22 cellular contexts compared by ENCODE assay signal in the genomic region with DNA sequence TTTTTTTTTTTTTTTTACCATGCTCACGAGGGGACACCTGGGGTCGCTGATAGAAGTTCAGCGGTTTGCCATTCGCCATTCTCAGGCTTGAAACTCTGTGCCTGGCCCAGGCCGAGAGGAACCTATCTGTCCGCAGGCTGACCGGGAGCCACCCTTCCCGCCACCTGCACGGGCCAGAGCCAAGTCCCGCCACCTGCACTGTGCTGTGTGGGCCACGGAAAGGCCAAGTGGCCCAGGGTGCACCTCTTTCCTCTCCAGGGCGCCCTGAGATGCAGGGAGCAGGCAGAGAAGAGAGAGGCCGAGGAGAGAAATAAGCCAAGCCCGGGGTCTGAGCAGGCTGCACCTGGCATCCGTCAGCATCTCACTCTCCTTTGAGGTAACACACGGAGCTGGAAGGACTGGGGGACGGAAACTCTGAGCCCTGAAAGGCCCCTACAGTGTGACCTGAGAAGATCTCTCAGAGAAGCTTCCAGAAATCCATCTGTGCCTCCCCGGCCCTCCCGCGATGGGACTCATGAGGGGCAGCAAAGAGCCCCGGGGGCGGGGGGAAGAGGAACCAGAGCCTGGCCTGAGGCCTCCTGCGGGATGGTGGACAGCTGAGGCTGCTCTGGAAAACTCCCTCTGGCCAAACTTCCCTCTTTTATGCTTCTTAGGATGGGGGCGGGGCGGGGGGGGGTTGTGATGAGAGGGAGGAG. TPM values are rescaled to one million over a fixed set of nuclear protein-coding genes. Genes with fewer than 3 reads are reported as not detected.
DNase-seq lines count a peak whose midpoint lies in the region; ATAC-seq, FAIRE-seq and TF ChIP-seq lines count a peak whose summit lies in the region.
"Had no signal": no experiment of that assay in that cellular context is flagged by ENCODE, and none has a peak within 500 bp of the region (broad histone marks: within the 10 kb centered on the region; RNA-seq: fewer than 3 reads in every experiment).

No MANE protein-coding gene starts in this region.

- H3K79me2 ChIP-seq in PC-9 (ENCODE audit: low read depth): no peaks in the 10 kb centered on the region

- no peak for TF ChIP-seq POLR2A in stomach (IDR thresholded peaks at IDR 0.05)

- H3K23ac ChIP-seq in neuronal stem cell (ENCODE audit: low read depth, low read length, poor library complexity): peak overlapping the region; percentile 80

- H3K9me3 Mint-ChIP-seq in stimulated activated effector memory CD8-positive, alpha-beta T cell treated with anti-CD3 and anti-CD28 coated beads, Interleukin-12 subunit alpha, Interleukin-12 subunit beta, amount 100 ng/mL, for 72 hours: no peaks in the 10 kb centered on the region
- H3K9me3 Mint-ChIP-seq: CD4-positive, CD25-positive, alpha-beta regulatory T cell; CD8-positive, alpha-beta memory T cell; IgD-negative memory B cell had no signal

- no peak overlapping the region for H4K8ac ChIP-seq in neuronal stem cell (ENCODE audit: low read depth, low read length)

- H3K27me3 ChIP-seq in left ventricle myocardium inferior (ENCODE audit: low read depth) (no peaks in the 10 kb centered on the region), SJCRH30 (no peaks in the 10 kb centered on the region), neuronal stem cell (ENCODE audit: control insufficient read depth in 3 of 3, insufficient read depth in 3 of 3, low read depth in 1 of 3, low read length in 3 of 3) (peaks cover 0 to 14% (median 0%) of the 10 kb centered on the region in 3 experiments), PC-9 (ENCODE audit: insufficient read depth, low read depth) (peaks cover 47% of the 10 kb centered on the region; the same call in 1 of the 2 replicates), stomach (no peaks in the 10 kb centered on the region)
- H3K27me3 ChIP-seq: BLaER1 treated with 17β-estradiol and CSF1 and Interleukin-3, amounts not matched to agents 10 nM and 100 nM had no signal

- peak; percentile 27 for DNase-seq in Right ventricle myocardium superior
- DNase-seq in left ventricle myocardium inferior: no peak
- DNase-seq in SJCRH30: peak; percentile 81 to 86
- DNase-seq in kidney: peak; percentile 68
- DNase-seq in neuronal stem cell (ENCODE audit: low spot score): no peak
- no peak for DNase-seq in PC-9
- no peak for DNase-seq in stimulated activated effector memory CD8-positive, alpha-beta T cell treated with anti-CD3 and anti-CD28 coated beads, Interleukin-12 subunit alpha, Interleukin-12 subunit beta, amount 100 ng/mL, for 72 hours (ENCODE audit: low spot score in 2 of 2)
- no peak for DNase-seq in stomach
- DNase-seq: 8988T; CD4-positive, CD25-positive, alpha-beta regulatory T cell; CD8-positive, alpha-beta memory T cell; COR-L47; GM23248; HCEC 1CT had no signal

- ATAC-seq in Right ventricle myocardium superior (ENCODE audit: poor library complexity): no peak
- no peak for ATAC-seq in stimulated activated effector memory CD8-positive, alpha-beta T cell treated with anti-CD3 and anti-CD28 coated beads, Interleukin-12 subunit alpha, Interleukin-12 subunit beta, amount 100 ng/mL, for 72 hours
- ATAC-seq: HepG2 had no signal

- H3K27ac ChIP-seq in left ventricle myocardium inferior (replicated peaks): no peak overlapping the region
- peak overlapping the region; percentile 92 for H3K27ac ChIP-seq in SJCRH30
- no peak overlapping the region for H3K27ac ChIP-seq in kidney (ENCODE audit: low read depth in 2 of 2, low read length in 2 of 2)
- no peak overlapping the region for H3K27ac ChIP-seq in neuronal stem cell (replicated peaks; ENCODE audit: low read length)
- no peak overlapping the region for H3K27ac ChIP-seq in PC-9
- no peak overlapping the region for H3K27ac ChIP-seq in stomach
- H3K27ac ChIP-seq: BLaER1 treated with 17β-estradiol and CSF1 and Interleukin-3, amounts not matched to agents 10 nM and 100 nM; GM23248 had no signal

- no CpG with 5 or more reads among the region's 25 CpGs for WGBS in neuronal stem cell (ENCODE audit: extremely low coverage in 2 of 2, insufficient read length in 2 of 2, insufficient replicate concordance in 1 of 2), 2 donors
- 76 to 90% (median 86%) methylated on average over 23 to 25 of the region's 25 CpGs for WGBS in stomach, 5 donors

- POLR2A ChIA-PET in PC-9 (lab: Charles Lee; ENCODE audit: unreplicated experiment): no interaction called here

- H3K4me1 ChIP-seq in left ventricle myocardium inferior (peaks cover 5% of the 10 kb centered on the region), SJCRH30 (peaks cover 18% of the 10 kb centered on the region), kidney (ENCODE audit: control insufficient read depth in 1 of 2, insufficient read depth in 1 of 2, low read depth in 1 of 2, low read length in 2 of 2) (peaks cover 0 to 5% of the 10 kb centered on the region in 2 donors), neuronal stem cell (ENCODE audit: control insufficient read depth in 2 of 2, insufficient read depth in 1 of 2, low read depth in 1 of 2, low read length in 2 of 2) (peaks cover 0 to 3% of the 10 kb centered on the region in 2 donors), PC-9 (replicated peaks; ENCODE audit: insufficient read depth) (no peaks in the 10 kb centered on the region), stomach (peaks cover 6 to 20% (median 13%) of the 10 kb centered on the region in 4 donors)

- no peak overlapping the region for H3K27ac Mint-ChIP-seq in stimulated activated effector memory CD8-positive, alpha-beta T cell treated with anti-CD3 and anti-CD28 coated beads, Interleukin-12 subunit alpha, Interleukin-12 subunit beta, amount 100 ng/mL, for 72 hours
- H3K27ac Mint-ChIP-seq: B cell; CD4-positive, CD25-positive, alpha-beta regulatory T cell; CD8-positive, alpha-beta memory T cell; IgD-negative memory B cell had no signal

- H2BK120ac ChIP-seq in neuronal stem cell (ENCODE audit: low read depth, low read length): no peak overlapping the region

- H3K36me3 ChIP-seq in left ventricle myocardium inferior (no peaks in the 10 kb centered on the region), SJCRH30 (no peaks in the 10 kb centered on the region), kidney (ENCODE audit: control insufficient read depth in 1 of 2, insufficient read depth in 2 of 2, low read length in 2 of 2) (no peaks in the 10 kb centered on the region), neuronal stem cell (replicated peaks in 1 of 2; ENCODE audit: control insufficient read depth in 2 of 2, insufficient read depth in 2 of 2, low read length in 2 of 2) (no peaks in the 10 kb centered on the region), PC-9 (ENCODE audit: low read depth) (no peaks in the 10 kb centered on the region), stomach (peaks cover 0 to 17% (median 8%) of the 10 kb centered on the region in 4 donors)
- H3K36me3 ChIP-seq: BLaER1 treated with 17β-estradiol and CSF1 and Interleukin-3, amounts not matched to agents 10 nM and 100 nM had no signal

- no peaks in the 10 kb centered on the region for H4K20me1 ChIP-seq in PC-9 (ENCODE audit: insufficient read depth)

- no peak overlapping the region for H3K4me3 ChIP-seq in left ventricle myocardium inferior
- peak overlapping the region; percentile 64 for H3K4me3 ChIP-seq in SJCRH30
- H3K4me3 ChIP-seq in kidney (ENCODE audit: low read length in 2 of 2): no peak overlapping the region
- no peak overlapping the region for H3K4me3 ChIP-seq in neuronal stem cell (ENCODE audit: low read length in 2 of 2)
- H3K4me3 ChIP-seq in PC-9: no peak overlapping the region
- H3K4me3 ChIP-seq in stomach: no peak overlapping the region
- H3K4me3 ChIP-seq: BLaER1 treated with 17β-estradiol and CSF1 and Interleukin-3, amounts not matched to agents 10 nM and 100 nM; GM23248 had no signal

- CTCF ChIA-PET in PC-9 (lab: Charles Lee): no interaction called here

- H3K9me3 ChIP-seq in left ventricle myocardium inferior (replicated peaks) (no peaks in the 10 kb centered on the region), SJCRH30 (replicated peaks) (no peaks in the 10 kb centered on the region), kidney (ENCODE audit: control insufficient read depth in 1 of 2, low read length in 2 of 2) (no peaks in the 10 kb centered on the region), neuronal stem cell (replicated peaks in 1 of 2; ENCODE audit: control insufficient read depth in 2 of 2, insufficient read depth in 1 of 2, low read depth in 1 of 2, low read length in 2 of 2) (peaks cover 0 to 2% of the 10 kb centered on the region in 2 donors), PC-9 (ENCODE audit: insufficient read depth, low read depth) (no peaks in the 10 kb centered on the region), stomach (no peaks in the 10 kb centered on the region)
- H3K9me3 ChIP-seq: BLaER1 treated with 17β-estradiol and CSF1 and Interleukin-3, amounts not matched to agents 10 nM and 100 nM had no signal

- peak overlapping the region; percentile 83 for H3K18ac ChIP-seq in neuronal stem cell (ENCODE audit: low read length)

- H3K9ac ChIP-seq in kidney (ENCODE audit: low read length in 2 of 2): no peak overlapping the region
- H3K9ac ChIP-seq in neuronal stem cell (ENCODE audit: low read depth, low read length, poor library complexity): no peak overlapping the region
- H3K9ac ChIP-seq: BLaER1 treated with 17β-estradiol and CSF1 and Interleukin-3, amounts not matched to agents 10 nM and 100 nM; GM23248 had no signal

- H2AK5ac ChIP-seq in neuronal stem cell (ENCODE audit: low read depth, low read length): peak overlapping the region; percentile 84

- H2BK5ac ChIP-seq in neuronal stem cell (ENCODE audit: low read length): no peak overlapping the region

- H3F3A ChIP-seq in PC-9 (ENCODE audit: insufficient read depth, low read depth): no peaks in the 10 kb centered on the region

- TF ChIP-seq CTCF in left ventricle myocardium inferior (IDR thresholded peaks at IDR 0.05; ENCODE audit: borderline replicate concordance) (no peak), kidney (IDR thresholded peaks at IDR 0.05; ENCODE audit: borderline replicate concordance, extremely low read depth, insufficient read depth) (no peak), PC-9 (conservative IDR thresholded peaks at IDR 0.05) (no peak), stomach (IDR thresholded peaks at IDR 0.05) (no peak)

- H2BK15ac ChIP-seq in neuronal stem cell (ENCODE audit: low read length): peak overlapping the region; percentile 67

- peaks cover 42% of the 10 kb centered on the region for H3K4me1 Mint-ChIP-seq in stimulated activated effector memory CD8-positive, alpha-beta T cell treated with anti-CD3 and anti-CD28 coated beads, Interleukin-12 subunit alpha, Interleukin-12 subunit beta, amount 100 ng/mL, for 72 hours

- H3K4me3 Mint-ChIP-seq in stimulated activated effector memory CD8-positive, alpha-beta T cell treated with anti-CD3 and anti-CD28 coated beads, Interleukin-12 subunit alpha, Interleukin-12 subunit beta, amount 100 ng/mL, for 72 hours: no peak overlapping the region
- H3K4me3 Mint-ChIP-seq: B cell; CD4-positive, CD25-positive, alpha-beta regulatory T cell; CD8-positive, alpha-beta memory T cell; IgD-negative memory B cell had no signal

- intact Hi-C loops in Right ventricle myocardium superior (cut with DNase I) (no loop called here), left ventricle myocardium inferior (cut with micrococcal nuclease) (no loop called here), kidney (cut with DNase I) (no loop called here), PC-9 (cut with micrococcal nuclease; ENCODE audit: unreplicated experiment) (no loop called here), stomach (cut with DNase I; ENCODE audit: low total_unique reads) (no loop called here)

- peak overlapping the region; percentile 97 for H3K14ac ChIP-seq in neuronal stem cell (ENCODE audit: low read length)

- no peaks in the 10 kb centered on the region for H3K9me2 ChIP-seq in PC-9 (ENCODE audit: insufficient read depth)

- H3K4ac ChIP-seq in neuronal stem cell (ENCODE audit: low read length): peak overlapping the region; percentile 23

- no peak for FAIRE-seq in kidney (lab: Jason Lieb, UNC)
- FAIRE-seq: G401.6, GM12891, GM19239, H54, HepG2 had no signal

- TF ChIP-seq EP300 in stomach (IDR thresholded peaks at IDR 0.05): no peak

- no peak overlapping the region for H2BK12ac ChIP-seq in neuronal stem cell (ENCODE audit: low read length)

- BruUV-seq in PC-9 (replicated peaks; lab: Mats Ljungman, UMichigan): no TSS peak

- H4K91ac ChIP-seq in neuronal stem cell (ENCODE audit: low read depth, low read length, poor library complexity): no peak overlapping the region

- H3K36me3 Mint-ChIP-seq in stimulated activated effector memory CD8-positive, alpha-beta T cell treated with anti-CD3 and anti-CD28 coated beads, Interleukin-12 subunit alpha, Interleukin-12 subunit beta, amount 100 ng/mL, for 72 hours: no peaks in the 10 kb centered on the region

- no peak overlapping the region for H3K4me2 ChIP-seq in neuronal stem cell (ENCODE audit: insufficient read depth, low read length, poor library complexity, severe bottlenecking)
- H3K4me2 ChIP-seq in PC-9: no peak overlapping the region

- H2AFZ ChIP-seq in neuronal stem cell (ENCODE audit: low read length) (no peak overlapping the region), PC-9 (no peak overlapping the region)
- H2AFZ ChIP-seq: GM23248 had no signal

- H3K79me1 ChIP-seq in neuronal stem cell (ENCODE audit: low read depth, low read length): no peaks in the 10 kb centered on the region

RNA-seq across cellular contexts. Expression of a gene that starts 46.6 kb away (rescaled TPM):
- total RNA-seq in Right ventricle myocardium superior (120 TPM), left ventricle myocardium inferior (130 TPM), kidney (40.7 TPM), PC-9 (2021) (32.6 and 37.3 TPM in 2 replicates), stomach (100 to 1,000 TPM in 1 of 5 donors, 10 to 100 TPM in 4; 56.7 to 302 (median 70.3) TPM)
- total RNA-seq in SJCRH30 (2014; rRNA removed; shearing (Covaris generic)): 9.5 and 10.9 TPM in 2 replicates
- polyA plus RNA-seq in kidney (ENCODE audit: insufficient read depth, low read depth, low replicate concordance) (40.9 TPM), stomach (10 to 100 TPM; 19.9 to 27.9 (median 26.3) TPM)
- polyA plus RNA-seq in neuronal stem cell (2013, experiment 1 of 2): 23.4 TPM
- 21.8 TPM for polyA plus RNA-seq in neuronal stem cell (2013, experiment 2 of 2)

Comparison
In these comparisons a context has a peak if more than half of its experiments do, and no peak if none do; other contexts are left out.
1. DNase-seq: peak in Right ventricle myocardium superior (single experiment), SJCRH30 (2 of 2) and kidney (single experiment); none in left ventricle myocardium inferior (single experiment), neuronal stem cell (single experiment), PC-9 (0 of 2), stimulated activated effector memory CD8-positive, alpha-beta T cell treated with anti-CD3 and anti-CD28 coated beads, Interleukin-12 subunit alpha, Interleukin-12 subunit beta, amount 100 ng/mL, for 72 hours (0 of 2) and stomach (single experiment).